23 cellular contexts compared by ENCODE assay signal in the genomic region with DNA sequence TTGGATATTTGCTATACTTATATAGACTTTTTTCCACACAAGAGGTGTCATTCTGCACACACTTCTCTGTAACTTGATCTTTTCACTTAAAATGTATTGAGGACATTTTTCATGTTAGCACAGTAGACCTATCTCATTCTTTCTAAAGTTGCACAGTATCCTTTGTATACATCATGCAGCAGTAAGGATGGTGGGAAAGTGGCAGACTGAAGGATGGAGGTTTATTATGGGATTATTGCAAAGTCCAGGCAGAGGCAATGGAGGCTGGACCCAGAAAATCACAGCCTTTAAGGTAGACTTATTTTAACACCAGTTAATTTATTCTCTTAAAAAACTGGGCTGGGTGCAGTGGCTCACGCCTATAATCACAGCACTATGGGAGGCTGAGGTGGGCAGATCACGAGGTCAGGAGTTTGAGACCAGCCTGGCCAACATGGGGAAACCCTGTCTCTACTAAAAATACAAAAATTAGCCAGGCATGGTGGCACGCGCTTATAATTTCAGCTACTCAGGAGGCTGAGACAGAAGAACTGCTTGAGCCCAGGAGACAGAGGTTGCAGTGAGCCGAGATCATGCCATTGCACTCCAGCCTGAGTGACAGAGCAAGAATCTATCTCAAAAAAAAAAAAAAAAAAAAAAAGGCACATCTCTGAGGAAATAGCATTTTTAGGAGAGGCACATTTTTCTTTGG. TPM values are rescaled to one million over a fixed set of nuclear protein-coding genes. Genes with fewer than 3 reads are reported as not detected.
DNase-seq lines count a peak whose midpoint lies in the region; ATAC-seq, FAIRE-seq and TF ChIP-seq lines count a peak whose summit lies in the region.
"Had no signal": no experiment of that assay in that cellular context is flagged by ENCODE, and none has a peak within 500 bp of the region (broad histone marks: within the 10 kb centered on the region; RNA-seq: fewer than 3 reads in every experiment).

No MANE protein-coding gene starts in this region.

- peak overlapping the region; percentile 94 for H3K27ac Mint-ChIP-seq in activated CD4-positive, alpha-beta T cell treated with anti-CD3 and anti-CD28 coated beads, Interleukin-2, amount 10 ng/mL, durations not matched to agents 7 days and 5 days
- H3K27ac Mint-ChIP-seq in activated T-helper 1 cell treated with anti-CD3 and anti-CD28 coated beads, Interleukin-12 subunit alpha, Interleukin-12 subunit beta, Interleukin-2, Interleukin-4 antibody, amounts not matched to agents 30 ng/mL and 10 ng/mL and 1 ng/mL, durations not matched to agents 14 hours and 24 hours and 36 hours = peak overlapping the region; percentile 99
- peak overlapping the region; percentile 36 for H3K27ac Mint-ChIP-seq in memory B cell

- POLR2A ChIA-PET in activated CD4-positive, alpha-beta T cell treated with anti-CD3 and anti-CD28 coated beads, Interleukin-2, amount 10 ng/mL, durations not matched to agents 7 days and 5 days (lab: Charles Lee) = no interaction called here

- no peaks in the 10 kb centered on the region for H3K36me3 ChIP-seq in adrenal gland (replicated peaks in 1 of 2)
- H3K36me3 ChIP-seq: esophagus squamous epithelium, vagina had no signal

- no peaks in the 10 kb centered on the region for H3K9me3 ChIP-seq in adrenal gland (replicated peaks in 1 of 3)
- H3K9me3 ChIP-seq: A549, esophagus squamous epithelium, SK-N-SH, vagina had no signal

- H3K4me1 ChIP-seq in adrenal gland (replicated peaks in 1 of 2) = no peaks in the 10 kb centered on the region
- H3K4me1 ChIP-seq: A549, esophagus squamous epithelium, vagina had no signal

- TF ChIP-seq POLR2A in GM12892 (IDR thresholded peaks at IDR 0.05; ENCODE audit: low read depth, low read length) (0 out of 2 replicates have a peak, but pooled peaks have one; percentile 5), adrenal gland (IDR thresholded peaks at IDR 0.05) (no peak)

- peak; percentile 27 for FAIRE-seq in GM12892 (lab: Jason Lieb, UNC)
- FAIRE-seq: A549, RCC 7860 had no signal

- H3K4me3 ChIP-seq in adrenal gland = no peak overlapping the region
- H3K4me3 ChIP-seq: A549, dorsolateral prefrontal cortex, esophagus squamous epithelium, GM23248, vagina had no signal

- H3K4me3 Mint-ChIP-seq in activated CD4-positive, alpha-beta T cell treated with anti-CD3 and anti-CD28 coated beads, Interleukin-2, amount 10 ng/mL, durations not matched to agents 7 days and 5 days = peak overlapping the region; percentile 3
- H3K4me3 Mint-ChIP-seq in activated T-helper 1 cell treated with anti-CD3 and anti-CD28 coated beads, Interleukin-12 subunit alpha, Interleukin-12 subunit beta, Interleukin-2, Interleukin-4 antibody, amounts not matched to agents 30 ng/mL and 10 ng/mL and 1 ng/mL, durations not matched to agents 14 hours and 24 hours and 36 hours = peak overlapping the region; percentile 31
- H3K4me3 Mint-ChIP-seq in memory B cell = peak overlapping the region; percentile 61

- H3K36me3 Mint-ChIP-seq in activated CD4-positive, alpha-beta T cell treated with anti-CD3 and anti-CD28 coated beads, Interleukin-2, amount 10 ng/mL, durations not matched to agents 7 days and 5 days (ENCODE audit: low read depth) = peaks cover 92% of the 10 kb centered on the region
- H3K36me3 Mint-ChIP-seq in activated T-helper 1 cell treated with anti-CD3 and anti-CD28 coated beads, Interleukin-12 subunit alpha, Interleukin-12 subunit beta, Interleukin-2, Interleukin-4 antibody, amounts not matched to agents 30 ng/mL and 10 ng/mL and 1 ng/mL, durations not matched to agents 14 hours and 24 hours and 36 hours (ENCODE audit: low read depth) = peaks cover 78% of the 10 kb centered on the region
- peaks cover 13% of the 10 kb centered on the region for H3K36me3 Mint-ChIP-seq in memory B cell

- H3K27ac ChIP-seq in adrenal gland = no peak overlapping the region
- H3K27ac ChIP-seq: A549, dorsolateral prefrontal cortex, esophagus squamous epithelium, GM23248, vagina had no signal

- no peaks in the 10 kb centered on the region for H3K27me3 Mint-ChIP-seq in activated CD4-positive, alpha-beta T cell treated with anti-CD3 and anti-CD28 coated beads, Interleukin-2, amount 10 ng/mL, durations not matched to agents 7 days and 5 days
- no peaks in the 10 kb centered on the region for H3K27me3 Mint-ChIP-seq in activated T-helper 1 cell treated with anti-CD3 and anti-CD28 coated beads, Interleukin-12 subunit alpha, Interleukin-12 subunit beta, Interleukin-2, Interleukin-4 antibody, amounts not matched to agents 30 ng/mL and 10 ng/mL and 1 ng/mL, durations not matched to agents 14 hours and 24 hours and 36 hours (ENCODE audit: insufficient read depth)
- H3K27me3 Mint-ChIP-seq in memory B cell = no peaks in the 10 kb centered on the region

- peaks cover 83% of the 10 kb centered on the region for H3K4me1 Mint-ChIP-seq in activated CD4-positive, alpha-beta T cell treated with anti-CD3 and anti-CD28 coated beads, Interleukin-2, amount 10 ng/mL, durations not matched to agents 7 days and 5 days
- peaks cover 88% of the 10 kb centered on the region for H3K4me1 Mint-ChIP-seq in activated T-helper 1 cell treated with anti-CD3 and anti-CD28 coated beads, Interleukin-12 subunit alpha, Interleukin-12 subunit beta, Interleukin-2, Interleukin-4 antibody, amounts not matched to agents 30 ng/mL and 10 ng/mL and 1 ng/mL, durations not matched to agents 14 hours and 24 hours and 36 hours (ENCODE audit: low read depth)
- peaks cover 58% of the 10 kb centered on the region for H3K4me1 Mint-ChIP-seq in memory B cell

- WGBS in adrenal gland, 4 donors = 74 to 82% (median 76%) methylated on average over 5 of the region's 5 CpGs

- ATAC-seq in memory B cell (ENCODE audit: low read depth) = peak; percentile 9
- ATAC-seq: A549, left ventricle myocardium superior, right cardiac atrium had no signal

- CTCF ChIA-PET in activated CD4-positive, alpha-beta T cell treated with anti-CD3 and anti-CD28 coated beads, Interleukin-2, amount 10 ng/mL, durations not matched to agents 7 days and 5 days (lab: Charles Lee) = interaction anchor here (0.6 to 8.0 kb wide), 5 partner anchors 8 to 54 kb away, joined by 3 to 43 read pairs (median 8); no protein-coding TSS in a partner anchor

- intact Hi-C loops in activated T-helper 1 cell treated with anti-CD3 and anti-CD28 coated beads, Interleukin-12 subunit alpha, Interleukin-12 subunit beta, Interleukin-2, Interleukin-4 antibody, amounts not matched to agents 30 ng/mL and 10 ng/mL and 1 ng/mL, durations not matched to agents 14 hours and 24 hours and 36 hours (cut with micrococcal nuclease) = loop anchor here (5.0 kb wide), 1 partner anchor 279 kb away; the partner anchor contains the start of genes COPA and NCSTN
- intact Hi-C loops in adrenal gland (cut with DNase I) = no loop called here

- DNase-seq in activated CD4-positive, alpha-beta T cell treated with anti-CD3 and anti-CD28 coated beads, Interleukin-2, amount 10 ng/mL, durations not matched to agents 7 days and 5 days = no peak
- DNase-seq in activated CD4-positive, alpha-beta T cell treated with anti-CD3 and anti-CD28 coated beads, Interleukin-2, amount 50 U/mL, for 1 hour = no peak
- DNase-seq in GM12892 (ENCODE audit: insufficient read length) (no peak), memory B cell (ENCODE audit: low spot score in 2 of 2) (no peak), SK-N-DZ (ENCODE audit: low spot score) (no peak), COLO829 (ENCODE audit: low spot score) (no peak), adrenal gland (no peak)
- no peak for DNase-seq in activated T-helper 1 cell treated with anti-CD3 and anti-CD28 coated beads, Interleukin-12 subunit alpha, Interleukin-12 subunit beta, Interleukin-2, Interleukin-4 antibody, amounts not matched to agents 30 ng/mL and 10 ng/mL and 1 ng/mL, durations not matched to agents 14 hours and 24 hours and 36 hours (ENCODE audit: low spot score)
- DNase-seq: dorsolateral prefrontal cortex, esophagus squamous epithelium, GM23248, IMR-90, left ventricle myocardium superior, NCI-H1048, NCI-H2171, NCI-H774, right cardiac atrium, SK-N-SH had no signal

- no peaks in the 10 kb centered on the region for H3K27me3 ChIP-seq in adrenal gland
- H3K27me3 ChIP-seq: esophagus squamous epithelium, vagina had no signal

- no peak for TF ChIP-seq CTCF in adrenal gland (IDR thresholded peaks at IDR 0.05)

- peaks cover 10% of the 10 kb centered on the region for H3K9me3 Mint-ChIP-seq in activated CD4-positive, alpha-beta T cell treated with anti-CD3 and anti-CD28 coated beads, Interleukin-2, amount 10 ng/mL, durations not matched to agents 7 days and 5 days
- H3K9me3 Mint-ChIP-seq in activated T-helper 1 cell treated with anti-CD3 and anti-CD28 coated beads, Interleukin-12 subunit alpha, Interleukin-12 subunit beta, Interleukin-2, Interleukin-4 antibody, amounts not matched to agents 30 ng/mL and 10 ng/mL and 1 ng/mL, durations not matched to agents 14 hours and 24 hours and 36 hours = peaks cover 6% of the 10 kb centered on the region
- peaks cover 4% of the 10 kb centered on the region for H3K9me3 Mint-ChIP-seq in memory B cell

RNA-seq across cellular contexts. Expression of gene SLAMF1, which starts 25.8 kb away (rescaled TPM):
- 10 to 100 TPM; 70.4 to 70.6 TPM for total RNA-seq in activated CD4-positive, alpha-beta T cell treated with anti-CD3 and anti-CD28 coated beads, Interleukin-2, amount 10 ng/mL, durations not matched to agents 7 days and 5 days
- polyA plus RNA-seq in GM12892 (2012; ENCODE audit: missing spikeins) = 244 TPM
- total RNA-seq in activated T-helper 1 cell treated with anti-CD3 and anti-CD28 coated beads, Interleukin-12 subunit alpha, Interleukin-12 subunit beta, Interleukin-2, Interleukin-4 antibody, amounts not matched to agents 30 ng/mL and 10 ng/mL and 1 ng/mL, durations not matched to agents 14 hours and 24 hours and 36 hours = 118 TPM in 2 replicates
- not detected in 2 replicates for polyA plus RNA-seq in SK-N-DZ (2014; cell fraction: cytosol; rRNA removed)
- not detected in 2 replicates for polyA plus RNA-seq in SK-N-DZ (2014; cell fraction: nucleus; rRNA removed)
- total RNA-seq in adrenal gland = 1 to 10 TPM in 2 of 8 donors, under 1 TPM in 5, not detected in 1; 0.14 to 1.6 (median 0.42) TPM
- under 1 TPM; 0.07 to 0.16 (median 0.10) TPM for polyA plus RNA-seq in adrenal gland
- total RNA-seq: bronchial epithelial cell, GM23248, IMR-90, osteoblast had no signal
- polyA plus RNA-seq: A549, GM23248, IMR-90, SK-N-SH had no signal

RNA-seq across cellular contexts. Expression of gene CD84, which starts 41.8 kb away (rescaled TPM):
- 10 to 100 TPM; 14.7 to 16.2 TPM for total RNA-seq in activated CD4-positive, alpha-beta T cell treated with anti-CD3 and anti-CD28 coated beads, Interleukin-2, amount 10 ng/mL, durations not matched to agents 7 days and 5 days
- polyA plus RNA-seq in GM12892 (2012; ENCODE audit: missing spikeins) = 18.7 TPM
- total RNA-seq in activated T-helper 1 cell treated with anti-CD3 and anti-CD28 coated beads, Interleukin-12 subunit alpha, Interleukin-12 subunit beta, Interleukin-2, Interleukin-4 antibody, amounts not matched to agents 30 ng/mL and 10 ng/mL and 1 ng/mL, durations not matched to agents 14 hours and 24 hours and 36 hours = 16.3 and 17.2 TPM in 2 replicates
- not detected in 2 replicates for polyA plus RNA-seq in SK-N-DZ (2014; cell fraction: cytosol; rRNA removed)
- polyA plus RNA-seq in SK-N-DZ (2014; cell fraction: nucleus; rRNA removed) = not detected in 2 replicates
- total RNA-seq in adrenal gland = 10 to 100 TPM in 7 of 8 donors, 1 to 10 TPM in 1; 5.4 to 29.9 (median 14.8) TPM
- polyA plus RNA-seq in adrenal gland = 1 to 10 TPM; 1.0 to 4.0 (median 3.2) TPM
- total RNA-seq: bronchial epithelial cell, GM23248, IMR-90 had no signal
- polyA plus RNA-seq: A549, GM23248, IMR-90, SK-N-SH had no signal

Comparison
In these comparisons a context has a peak if more than half of its experiments do, and no peak if none do; other contexts are left out.
1. H3K27ac Mint-ChIP-seq: peak in every context shown above with its lines; median percentile 99 in activated T-helper 1 cell treated with anti-CD3 and anti-CD28 coated beads, Interleukin-12 subunit alpha, Interleukin-12 subunit beta, Interleukin-2, Interleukin-4 antibody, amounts not matched to agents 30 ng/mL and 10 ng/mL and 1 ng/mL, durations not matched to agents 14 hours and 24 hours and 36 hours; 94 in activated CD4-positive, alpha-beta T cell treated with anti-CD3 and anti-CD28 coated beads, Interleukin-2, amount 10 ng/mL, durations not matched to agents 7 days and 5 days; 36 in memory B cell.
2. H3K4me3 Mint-ChIP-seq: peak in every context shown above with its lines; median percentile 61 in memory B cell; 31 in activated T-helper 1 cell treated with anti-CD3 and anti-CD28 coated beads, Interleukin-12 subunit alpha, Interleukin-12 subunit beta, Interleukin-2, Interleukin-4 antibody, amounts not matched to agents 30 ng/mL and 10 ng/mL and 1 ng/mL, durations not matched to agents 14 hours and 24 hours and 36 hours; 3 in activated CD4-positive, alpha-beta T cell treated with anti-CD3 and anti-CD28 coated beads, Interleukin-2, amount 10 ng/mL, durations not matched to agents 7 days and 5 days.
3. RNA of gene SLAMF1, which starts 25.8 kb away (total RNA-seq): 118 TPM in activated T-helper 1 cell treated with anti-CD3 and anti-CD28 coated beads, Interleukin-12 subunit alpha, Interleukin-12 subunit beta, Interleukin-2, Interleukin-4 antibody, amounts not matched to agents 30 ng/mL and 10 ng/mL and 1 ng/mL, durations not matched to agents 14 hours and 24 hours and 36 hours and 70.4 to 70.6 TPM in activated CD4-positive, alpha-beta T cell treated with anti-CD3 and anti-CD28 coated beads, Interleukin-2, amount 10 ng/mL, durations not matched to agents 7 days and 5 days; 0.14 to 1.6 TPM in adrenal gland; every median in the first group is over 10 times any median in the second.